In the genomic region with DNA sequence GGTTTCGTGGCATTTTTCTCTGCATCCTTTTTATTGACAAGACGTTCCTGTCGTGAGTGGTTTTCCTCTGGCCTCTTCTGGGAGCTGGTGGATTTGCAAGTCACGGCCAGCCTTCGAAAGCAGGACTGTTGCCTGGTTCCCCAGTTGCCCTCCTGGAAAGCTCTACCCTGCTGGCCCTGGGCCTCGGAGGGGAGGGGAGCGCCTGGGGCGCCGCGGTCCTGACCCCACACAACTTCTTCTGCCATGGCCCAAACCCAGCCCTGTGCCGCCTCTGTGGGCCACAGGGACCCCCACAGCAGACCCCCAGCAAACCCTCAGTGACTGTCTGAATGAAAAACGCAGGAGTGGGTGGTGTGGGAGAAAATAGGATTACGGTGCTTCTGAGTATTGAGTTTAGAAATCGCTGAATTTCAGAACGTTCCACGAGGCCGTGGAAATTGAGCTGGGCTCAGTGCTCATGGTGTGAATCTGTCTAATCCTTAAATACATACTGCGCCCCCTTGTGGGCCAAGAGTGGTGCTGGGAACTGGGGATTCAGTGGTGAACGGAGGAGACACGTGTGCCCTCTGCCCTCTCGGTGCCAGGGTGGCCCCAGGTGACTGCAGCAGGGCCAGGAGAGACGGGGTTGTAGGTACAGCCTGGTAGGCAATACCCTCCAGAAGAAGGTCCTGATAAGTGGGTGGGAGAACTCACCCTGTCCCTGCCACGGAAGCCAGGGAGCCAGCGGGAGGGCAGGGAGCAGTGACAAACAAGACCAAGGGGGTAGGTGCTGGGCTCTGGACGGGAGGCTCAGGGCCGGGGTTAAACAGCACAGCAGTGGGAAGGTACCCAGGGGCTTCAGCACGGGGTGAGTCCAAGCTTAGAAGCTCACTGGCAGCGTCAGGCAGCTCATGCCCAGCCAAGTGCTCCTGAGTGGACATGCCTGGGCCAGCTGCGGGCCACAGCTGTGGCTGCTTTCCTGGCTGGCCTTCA, we compare ENCODE assay signal across 8 cellular contexts.
DNase-seq lines count a peak whose midpoint lies in the region; ATAC-seq and TF ChIP-seq lines count a peak whose summit lies in the region.

No MANE protein-coding gene starts in this region.

- H3K4me1 Mint-ChIP-seq in activated CD4-positive, alpha-beta T cell treated with anti-CD3 and anti-CD28 coated beads, Interleukin-2, amount 10 ng/mL, durations not matched to agents 7 days and 5 days, result peaks cover 44% of the 10 kb centered on the region

- CTCF ChIA-PET in activated CD4-positive, alpha-beta T cell treated with anti-CD3 and anti-CD28 coated beads, Interleukin-2, amount 10 ng/mL, durations not matched to agents 7 days and 5 days (lab: Charles Lee), result interaction anchor here (0.6 to 2.0 kb wide), 5 partner anchors 9 to 844 kb away, joined by 3 to 9 read pairs (median 3); no protein-coding TSS in a partner anchor

- no peaks in the 10 kb centered on the region for H3K9me3 Mint-ChIP-seq in activated CD4-positive, alpha-beta T cell treated with anti-CD3 and anti-CD28 coated beads, Interleukin-2, amount 10 ng/mL, durations not matched to agents 7 days and 5 days

- H3K27ac Mint-ChIP-seq in activated CD4-positive, alpha-beta T cell treated with anti-CD3 and anti-CD28 coated beads, Interleukin-2, amount 10 ng/mL, durations not matched to agents 7 days and 5 days, result no peak overlapping the region

- H3K27me3 ChIP-seq in lower lobe of right lung (ENCODE audit: low read depth), result peaks cover 19% of the 10 kb centered on the region

- DNase-seq in GM13976 (ENCODE audit: low spot score), result peak; percentile 85
- peak; percentile 85 to 90 for DNase-seq in NCI-H524 (lab: John Stamatoyannopoulos, UW)
- peak; percentile 81 for DNase-seq in activated CD4-positive, alpha-beta T cell treated with anti-CD3 and anti-CD28 coated beads, Interleukin-2, amount 10 ng/mL, durations not matched to agents 7 days and 5 days
- peak; percentile 50 to 74 for DNase-seq in dermis microvascular lymphatic vessel endothelial cell (ENCODE audit: low read depth in 2 of 2)
- peak; percentile 73 for DNase-seq in lower lobe of right lung
- DNase-seq in stimulated activated CD8-positive, alpha-beta memory T cell treated with anti-CD3 and anti-CD28 coated beads, Interleukin-15, amount 100 ng/mL, for 1 hour (ENCODE audit: low read depth), result peak; percentile 54

- H3K36me3 ChIP-seq in lower lobe of right lung, result no peaks in the 10 kb centered on the region

- ATAC-seq in lower lobe of right lung (peak; percentile 79 to 83), HG03095 (IDR thresholded peaks at IDR 0.05; ENCODE audit: unreplicated experiment) (no peak)

- H3K27ac ChIP-seq in 22Rv1 (no peak overlapping the region), lower lobe of right lung (no peak overlapping the region)

- POLR2A ChIA-PET in activated CD4-positive, alpha-beta T cell treated with anti-CD3 and anti-CD28 coated beads, Interleukin-2, amount 10 ng/mL, durations not matched to agents 7 days and 5 days (lab: Charles Lee), result no interaction called here

- intact Hi-C loops in lower lobe of right lung (cut with DNase I), result no loop called here

- peaks cover 20% of the 10 kb centered on the region for H3K27me3 Mint-ChIP-seq in activated CD4-positive, alpha-beta T cell treated with anti-CD3 and anti-CD28 coated beads, Interleukin-2, amount 10 ng/mL, durations not matched to agents 7 days and 5 days

- in situ Hi-C loops in GM13976 (cut with MboI; ENCODE audit: low sequenced_read_pairs, unreplicated experiment), result no loop called here

- TF ChIP-seq CTCF in 22Rv1 (IDR thresholded peaks at IDR 0.05), result peak; percentile 77
- TF ChIP-seq CTCF in GM13976 (IDR thresholded peaks at IDR 0.05; ENCODE audit: borderline replicate concordance, control extremely low read depth, extremely low read depth, insufficient read depth, missing control alignments), result peak; percentile 43
- peak; percentile 65 for TF ChIP-seq CTCF in lower lobe of right lung (IDR thresholded peaks at IDR 0.05)

- H3K4me3 ChIP-seq in lower lobe of right lung, result no peak overlapping the region

- H3K4me3 Mint-ChIP-seq in activated CD4-positive, alpha-beta T cell treated with anti-CD3 and anti-CD28 coated beads, Interleukin-2, amount 10 ng/mL, durations not matched to agents 7 days and 5 days, result no peak overlapping the region

- no peaks in the 10 kb centered on the region for H3K9me3 ChIP-seq in lower lobe of right lung

- H3K4me1 ChIP-seq in lower lobe of right lung, result no peaks in the 10 kb centered on the region

- H3K36me3 Mint-ChIP-seq in activated CD4-positive, alpha-beta T cell treated with anti-CD3 and anti-CD28 coated beads, Interleukin-2, amount 10 ng/mL, durations not matched to agents 7 days and 5 days (ENCODE audit: low read depth), result peaks cover 5% of the 10 kb centered on the region
